8 cellular contexts compared by ENCODE assay signal in the genomic region with DNA sequence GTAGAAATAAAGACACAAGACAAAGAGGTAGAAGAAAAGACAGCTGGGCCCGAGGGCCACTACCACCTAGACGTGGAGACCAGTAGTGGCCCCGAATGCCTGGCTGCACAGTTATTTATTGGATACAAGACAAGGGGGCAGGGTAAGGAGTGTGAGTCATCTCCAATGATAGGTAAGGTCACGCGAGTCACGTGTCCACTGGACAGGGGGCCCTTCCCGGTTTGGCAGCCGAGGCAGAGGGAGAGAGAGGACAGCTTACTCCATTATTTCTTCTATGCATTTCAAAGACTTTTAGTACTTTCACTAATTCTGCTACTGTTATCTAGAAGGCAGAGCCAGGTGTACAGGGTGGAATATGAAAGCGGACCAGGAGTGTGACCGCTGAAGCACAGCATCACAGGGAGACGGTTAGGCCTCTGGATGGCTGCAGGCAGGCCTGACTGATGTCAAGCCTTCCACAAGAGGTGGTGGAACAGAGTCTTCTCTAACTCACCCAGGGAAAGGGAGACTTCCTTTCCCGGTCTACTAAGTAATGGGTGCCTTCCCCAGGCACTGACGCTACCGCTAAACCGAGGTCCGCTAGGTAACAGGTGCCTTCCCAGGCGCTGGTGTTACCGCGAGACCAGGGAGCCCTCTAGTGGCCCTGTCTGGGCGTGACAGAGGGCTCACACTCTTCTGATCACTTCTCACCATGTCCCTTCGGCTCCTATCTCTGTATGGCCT. TPM values are rescaled to one million over a fixed set of nuclear protein-coding genes. Genes with fewer than 3 reads are reported as not detected.
DNase-seq lines count a peak whose midpoint lies in the region; ATAC-seq and TF ChIP-seq lines count a peak whose summit lies in the region.

No MANE protein-coding gene starts in this region.

- TF ChIP-seq RAD21 in HCT116 (IDR thresholded peaks at IDR 0.05; ENCODE audit: low read depth), result peak; percentile 84

- peak overlapping the region; percentile 27 to 39; a peak in 3 of 4 replicates for H3K4me3 ChIP-seq in HCT116 (replicated peaks in 1 of 2; ENCODE audit: low read depth in 1 of 2, low read length in 2 of 2)
- no peak overlapping the region for H3K4me3 ChIP-seq in lower lobe of right lung

- H3K4me2 ChIP-seq in HCT116 (ENCODE audit: low read length), result peak overlapping the region; percentile 69

- H2AFZ ChIP-seq in HCT116 (ENCODE audit: low read depth, low read length, poor library complexity, severe bottlenecking), result peak overlapping the region; percentile 74

- no peaks in the 10 kb centered on the region for H4K20me1 ChIP-seq in HCT116 (ENCODE audit: insufficient read depth)

- TF ChIP-seq CTCF in GM10248 (IDR thresholded peaks at IDR 0.05; ENCODE audit: control extremely low read depth, extremely low read depth, low read depth, missing control alignments) (peak; percentile 87), HCT116 (IDR thresholded peaks at IDR 0.05 in 2 of 3, conservative IDR thresholded peaks at IDR 0.05 in 1 of 3; ENCODE audit: borderline replicate concordance in 1 of 3, insufficient read depth in 1 of 3, low read depth in 2 of 3, low read length in 2 of 3) (peak; percentile 74 to 86 (median 77)), lower lobe of right lung (IDR thresholded peaks at IDR 0.05) (peak; percentile 78)

- H3K4me1 Mint-ChIP-seq in activated CD4-positive, alpha-beta T cell treated with anti-CD3 and anti-CD28 coated beads for 36 hours, result peaks cover 1% of the 10 kb centered on the region

- no peak for TF ChIP-seq POLR2A in HCT116 (IDR thresholded peaks at IDR 0.05; ENCODE audit: borderline replicate concordance, extremely low read depth, insufficient read depth, insufficient read length)

- no peaks in the 10 kb centered on the region for H3K79me2 ChIP-seq in HCT116 (ENCODE audit: insufficient read depth, low read length)

- H3K36me3 Mint-ChIP-seq in activated CD4-positive, alpha-beta T cell treated with anti-CD3 and anti-CD28 coated beads for 36 hours (ENCODE audit: low read depth), result no peaks in the 10 kb centered on the region

- intact Hi-C loops in HCT116 (cut with micrococcal nuclease), result loop anchor here (1.0 to 2.0 kb wide), 2 partner anchors 75 to 82 kb away; no protein-coding TSS in a partner anchor
- intact Hi-C loops in activated CD4-positive, alpha-beta T cell treated with anti-CD3 and anti-CD28 coated beads for 36 hours (cut with DNase I, micrococcal nuclease), result loop anchor here (1.0 to 2.0 kb wide), 4 partner anchors 45 to 350 kb away; a partner anchor contains a TSS
- intact Hi-C loops in lower lobe of right lung (cut with DNase I), result no loop called here

- H3K9ac ChIP-seq in HCT116 (ENCODE audit: low read length), result no peak overlapping the region

- H3K27ac ChIP-seq in HCT116 (ENCODE audit: low read depth, low read length) (no peak overlapping the region), lower lobe of right lung (no peak overlapping the region)

- RAD21 ChIA-PET in HCT116 (lab: Charles Lee; ENCODE audit: low non-redundant PET in 1 of 2, low total read pairs in 2 of 2, uncharacterized antibody in 2 of 2, unreplicated experiment in 2 of 2), result no interaction called here

- DNase-seq in GM10248 (ENCODE audit: extremely low spot score), result peak; percentile 70
- DNase-seq in HCT116 (ENCODE audit: low read depth, low spot score), result peak; percentile 43
- DNase-seq in NCI-H2029 (lab: John Stamatoyannopoulos, UW), result peak; percentile 54
- DNase-seq in activated CD4-positive, alpha-beta T cell treated with anti-CD3 and anti-CD28 coated beads for 36 hours, result peak; percentile 87
- peak; percentile 36 for DNase-seq in cerebellum (ENCODE audit: low spot score)
- peak; percentile 77 for DNase-seq in lower lobe of right lung
- DNase-seq in stimulated activated CD8-positive, alpha-beta memory T cell treated with anti-CD3 and anti-CD28 coated beads, Interleukin-15, amount 100 ng/mL, for 24 hours (ENCODE audit: low read depth), result peak; percentile 24

- H3K27me3 Mint-ChIP-seq in activated CD4-positive, alpha-beta T cell treated with anti-CD3 and anti-CD28 coated beads for 36 hours, result no peaks in the 10 kb centered on the region

- H3K4me1 ChIP-seq in HCT116 (ENCODE audit: control insufficient read depth in 1 of 2, insufficient read depth in 2 of 2, low read length in 2 of 2) (peaks cover 0 to 8% of the 10 kb centered on the region in 2 experiments; a peak in 1 of 4 replicates), lower lobe of right lung (no peaks in the 10 kb centered on the region)

- no peaks in the 10 kb centered on the region for H3K9me2 ChIP-seq in HCT116 (ENCODE audit: insufficient read depth)

- H3K27me3 ChIP-seq in HCT116 (ENCODE audit: insufficient read depth, low read length), result no peaks in the 10 kb centered on the region
- H3K27me3 ChIP-seq in lower lobe of right lung (ENCODE audit: low read depth), result no peaks in the 10 kb centered on the region

- H3K4me3 Mint-ChIP-seq in activated CD4-positive, alpha-beta T cell treated with anti-CD3 and anti-CD28 coated beads for 36 hours, result no peak overlapping the region

- H3K9me3 ChIP-seq in HCT116 (ENCODE audit: control insufficient read depth in 1 of 2, insufficient read depth in 1 of 2, low read depth in 1 of 2, low read length in 2 of 2) (no peaks in the 10 kb centered on the region), lower lobe of right lung (no peaks in the 10 kb centered on the region)

- H3K36me3 ChIP-seq in HCT116 (ENCODE audit: control insufficient read depth in 1 of 2, insufficient read depth in 2 of 2, low read length in 2 of 2) (no peaks in the 10 kb centered on the region), lower lobe of right lung (no peaks in the 10 kb centered on the region)

- no TSS peak for BruUV-seq in HCT116 (replicated peaks; lab: Mats Ljungman, UMichigan)

- POLR2A ChIA-PET in GM10248 (lab: Yijun Ruan, JAX), result no interaction called here
- POLR2A ChIA-PET in HCT116 (lab: Charles Lee), result no interaction called here
- POLR2A ChIA-PET in activated CD4-positive, alpha-beta T cell treated with anti-CD3 and anti-CD28 coated beads for 36 hours (lab: Charles Lee), result no interaction called here

- no peaks in the 10 kb centered on the region for H3K9me3 Mint-ChIP-seq in activated CD4-positive, alpha-beta T cell treated with anti-CD3 and anti-CD28 coated beads for 36 hours (ENCODE audit: low read depth)

- H3K27ac Mint-ChIP-seq in activated CD4-positive, alpha-beta T cell treated with anti-CD3 and anti-CD28 coated beads for 36 hours, result no peak overlapping the region

- CTCF ChIA-PET in GM10248 (lab: Yijun Ruan, JAX), result interaction anchor here (0.9 to 4.7 kb wide), 12 partner anchors 10 to 88 kb away, joined by 3 to 31 read pairs (median 4); a partner anchor contains a TSS
- CTCF ChIA-PET in HCT116 (lab: Charles Lee), result interaction anchor here (1.0 to 2.1 kb wide), 2 partner anchors 75 to 83 kb away, joined by 5 to 12 read pairs; no protein-coding TSS in a partner anchor
- CTCF ChIA-PET in activated CD4-positive, alpha-beta T cell treated with anti-CD3 and anti-CD28 coated beads for 36 hours (lab: Charles Lee), result interaction anchor here (0.5 to 2.7 kb wide), 4 partner anchors 75 to 84 kb away, joined by 3 to 12 read pairs (median 4); no protein-coding TSS in a partner anchor

- ATAC-seq in HCT116, result peak; percentile 99
- peak; percentile 97 for ATAC-seq in activated CD4-positive, alpha-beta T cell treated with anti-CD3 and anti-CD28 coated beads for 36 hours
- ATAC-seq in lower lobe of right lung, result peak; percentile 62 to 64
- no peak for ATAC-seq in HG03457 (IDR thresholded peaks at IDR 0.05; ENCODE audit: unreplicated experiment)

TF ChIP-seq in HCT116, 20 proteins besides CTCF, POLR2A, EP300 and RAD21:
- TF ChIP-seq SIN3A (IDR thresholded peaks at IDR 0.05; ENCODE audit: low read depth), result no peak
- TF ChIP-seq, protein P1, sequence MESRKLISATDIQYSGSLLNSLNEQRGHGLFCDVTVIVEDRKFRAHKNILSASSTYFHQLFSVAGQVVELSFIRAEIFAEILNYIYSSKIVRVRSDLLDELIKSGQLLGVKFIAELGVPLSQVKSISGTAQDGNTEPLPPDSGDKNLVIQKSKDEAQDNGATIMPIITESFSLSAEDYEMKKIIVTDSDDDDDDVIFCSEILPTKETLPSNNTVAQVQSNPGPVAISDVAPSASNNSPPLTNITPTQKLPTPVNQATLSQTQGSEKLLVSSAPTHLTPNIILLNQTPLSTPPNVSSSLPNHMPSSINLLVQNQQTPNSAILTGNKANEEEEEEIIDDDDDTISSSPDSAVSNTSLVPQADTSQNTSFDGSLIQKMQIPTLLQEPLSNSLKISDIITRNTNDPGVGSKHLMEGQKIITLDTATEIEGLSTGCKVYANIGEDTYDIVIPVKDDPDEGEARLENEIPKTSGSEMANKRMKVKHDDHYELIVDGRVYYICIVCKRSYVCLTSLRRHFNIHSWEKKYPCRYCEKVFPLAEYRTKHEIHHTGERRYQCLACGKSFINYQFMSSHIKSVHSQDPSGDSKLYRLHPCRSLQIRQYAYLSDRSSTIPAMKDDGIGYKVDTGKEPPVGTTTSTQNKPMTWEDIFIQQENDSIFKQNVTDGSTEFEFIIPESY (IDR thresholded peaks at IDR 0.05; ENCODE audit: extremely low read depth, insufficient replicate concordance, low read length), result peak; percentile 44
- TF ChIP-seq FOSL1 (IDR thresholded peaks at IDR 0.05; ENCODE audit: low read depth), result 0 out of 2 replicates have a peak, but pooled peaks have one; percentile 13
- TF ChIP-seq JUND (IDR thresholded peaks at IDR 0.05), result peak; percentile 26; the same call in 1 of the 2 replicates

RNA-seq across cellular contexts. Expression of a gene that starts 44.9 kb away (rescaled TPM):
- total RNA-seq in HCT116 (2021; ENCODE audit: unreplicated experiment), result 3.9 TPM
- polyA plus RNA-seq in HCT116 (2012), result 2.3 and 2.7 TPM in 2 replicates
- 1 to 10 TPM; 3.3 to 3.8 TPM for total RNA-seq in activated CD4-positive, alpha-beta T cell treated with anti-CD3 and anti-CD28 coated beads for 36 hours
- 11.8 TPM for total RNA-seq in cerebellum
- total RNA-seq in lower lobe of right lung, result 4.9 TPM

RNA-seq across cellular contexts. Expression of a gene that starts 45.0 kb away (rescaled TPM):
- total RNA-seq in HCT116 (2021; ENCODE audit: unreplicated experiment) (53.0 TPM), cerebellum (7.3 TPM), lower lobe of right lung (18.0 TPM)
- polyA plus RNA-seq in HCT116 (2012), result 22.2 and 27.2 TPM in 2 replicates
- total RNA-seq in activated CD4-positive, alpha-beta T cell treated with anti-CD3 and anti-CD28 coated beads for 36 hours, result 10 to 100 TPM; 65.6 to 74.3 TPM

RNA-seq across cellular contexts. Expression of a gene that starts 51.9 kb away (rescaled TPM):
- total RNA-seq in HCT116 (2021; ENCODE audit: unreplicated experiment), result 0.12 TPM
- polyA plus RNA-seq in HCT116 (2012), result 0.01 and 0.05 TPM in 2 replicates
- 1 to 10 TPM; 4.1 to 5.3 TPM for total RNA-seq in activated CD4-positive, alpha-beta T cell treated with anti-CD3 and anti-CD28 coated beads for 36 hours
- total RNA-seq in cerebellum, result 223 TPM
- total RNA-seq in lower lobe of right lung, result 0.50 TPM

Comparison
In these comparisons a context has a peak if more than half of its experiments do, and no peak if none do; other contexts are left out.
1. DNase-seq: peak in every context shown above with its lines; median percentile 87 in activated CD4-positive, alpha-beta T cell treated with anti-CD3 and anti-CD28 coated beads for 36 hours; 77 in lower lobe of right lung; 70 in GM10248; 54 in NCI-H2029; 43 in HCT116; 36 in cerebellum; 24 in stimulated activated CD8-positive, alpha-beta memory T cell treated with anti-CD3 and anti-CD28 coated beads, Interleukin-15, amount 100 ng/mL, for 24 hours.
2. RNA of a gene that starts 51.9 kb away (total RNA-seq): 223 TPM in cerebellum (single experiment); 4.1 to 5.3 TPM in activated CD4-positive, alpha-beta T cell treated with anti-CD3 and anti-CD28 coated beads for 36 hours, 0.50 TPM in lower lobe of right lung (single experiment) and 0.12 TPM in HCT116 (single experiment); every median in the first group is over 10 times any median in the second.
3. Peak in every context shown above with its lines, with median percentiles within 50 percentile points of each other: CTCF ChIP-seq.